ENCODE assay signal across 8 cellular contexts in genomic region chr1:32538887-32539583, GRCh38. TPM values are rescaled to one million over a fixed set of nuclear protein-coding genes. Genes with fewer than 3 reads are reported as not detected.
DNase-seq lines count a peak whose midpoint lies in the region; ATAC-seq and TF ChIP-seq lines count a peak whose summit lies in the region.

Gene ZBTB8A, plus strand, starts transcription at chr1:32539427. Its CDS starts 53,505 bp downstream, at chr1:32592932.

- peak within 1 kb of the TSS; percentile 68 for H3K4me2 ChIP-seq in parathyroid adenoma (ENCODE audit: low read length)

- ATAC-seq in heart right ventricle: peak in 6 of 8 donors; percentile 10 to 71 (median 62)
- ATAC-seq in GM18867 (IDR thresholded peaks at IDR 0.05; ENCODE audit: unreplicated experiment): no peak

- H3K4me3 ChIP-seq in HFF-Myc (replicated peaks; ENCODE audit: low read depth, low read length): peak within 1 kb of the TSS; percentile 62
- peak within 1 kb of the TSS; percentile 87 for H3K4me3 ChIP-seq in NT2/D1 (ENCODE audit: insufficient read length, low read depth)
- H3K4me3 ChIP-seq in heart right ventricle: peak within 1 kb of the TSS; percentile 24 to 74 (median 64)
- H3K4me3 ChIP-seq in parathyroid adenoma (ENCODE audit: low read depth, low read length): peak within 1 kb of the TSS; percentile 52

- H3K9me3 ChIP-seq in NT2/D1 (ENCODE audit: insufficient read depth, low read length): no peaks in the 10 kb centered on the region
- H3K9me3 ChIP-seq in heart right ventricle: no peaks in the 10 kb centered on the region
- H3K9me3 ChIP-seq in parathyroid adenoma (ENCODE audit: control insufficient read depth, low read length): no peaks in the 10 kb centered on the region

- intact Hi-C loops in heart right ventricle (cut with DNase I): loop anchor here in 2 of 10 donors (2.0 kb wide), 1 partner anchor 38 kb away; no protein-coding TSS in a partner anchor

- H3K9ac ChIP-seq in NT2/D1 (ENCODE audit: insufficient read length, low read depth): peak within 1 kb of the TSS; percentile 92
- H3K9ac ChIP-seq in parathyroid adenoma: peak within 1 kb of the TSS; percentile 67

- H3K36me3 ChIP-seq in NT2/D1 (ENCODE audit: insufficient read depth, insufficient read length, low read length) (peaks cover 9% of the 10 kb centered on the region), heart right ventricle (no peaks in the 10 kb centered on the region), parathyroid adenoma (ENCODE audit: control insufficient read depth, insufficient read depth, low read length) (no peaks in the 10 kb centered on the region)

- H3K27ac ChIP-seq in angular gyrus (ENCODE audit: low read depth, low read length) (peak within 1 kb of the TSS; percentile 35), heart right ventricle (peak within 1 kb of the TSS; percentile 44 to 84 (median 74)), parathyroid adenoma (peak within 1 kb of the TSS; percentile 80)

- no peaks in the 10 kb centered on the region for H3K27me3 ChIP-seq in NT2/D1 (ENCODE audit: insufficient read depth, insufficient read length)
- H3K27me3 ChIP-seq in heart right ventricle: peaks cover 0 to 32% (median 0%) of the 10 kb centered on the region in 7 donors
- no peaks in the 10 kb centered on the region for H3K27me3 ChIP-seq in parathyroid adenoma (ENCODE audit: control insufficient read depth, insufficient read depth, low read length)

- TF ChIP-seq CTCF in HFF-Myc (IDR thresholded peaks at IDR 0.05; ENCODE audit: low read depth, low read length, missing control alignments): no peak
- no peak for TF ChIP-seq CTCF in heart right ventricle (IDR thresholded peaks at IDR 0.05)
- no peak for TF ChIP-seq CTCF in parathyroid adenoma (IDR thresholded peaks at IDR 0.05)

- DNase-seq in C1 segment of cervical spinal cord (lab: John Stamatoyannopoulos, UW) (peak in 11 of 14 donors; percentile 1 to 54 (median 20)), HFF-Myc (ENCODE audit: extremely low read depth, low read depth) (peak; percentile 29), NT2/D1 (ENCODE audit: low read depth, low spot score) (peak; percentile 40), heart right ventricle (peak; percentile 19 to 29), hippocampal formation (lab: John Stamatoyannopoulos, UW) (no peak)

- H3K79me2 ChIP-seq in parathyroid adenoma: no peaks in the 10 kb centered on the region

- peak within 1 kb of the TSS; percentile 75 for H2AFZ ChIP-seq in parathyroid adenoma

- 0% methylated on average over 19 to 33 of the region's 33 CpGs for WGBS in heart right ventricle, 2 donors

- H3K4me1 ChIP-seq in NT2/D1 (ENCODE audit: insufficient read depth, insufficient read length): peaks cover 4% of the 10 kb centered on the region
- H3K4me1 ChIP-seq in heart right ventricle: peaks cover 0 to 18% (median 11%) of the 10 kb centered on the region in 9 donors
- H3K4me1 ChIP-seq in parathyroid adenoma: peaks cover 2% of the 10 kb centered on the region

RNA-seq across cellular contexts. Expression of gene ZBTB8A, which starts in this region (rescaled TPM):
- 1 to 10 TPM; 2.7 to 3.8 (median 3.1) TPM for total RNA-seq in heart right ventricle
- polyA plus RNA-seq in heart right ventricle: 1 to 10 TPM; 1.7 to 1.8 TPM

Comparison
In these comparisons a context has a peak if more than half of its experiments do, and no peak if none do; other contexts are left out.
1. DNase-seq: peak in C1 segment of cervical spinal cord (11 of 14), HFF-Myc (single experiment), NT2/D1 (single experiment) and heart right ventricle (2 of 2); none in hippocampal formation (0 of 2).
2. Peak in every context shown above with its lines, with median percentiles within 50 percentile points of each other: H3K4me3 ChIP-seq and H3K27ac ChIP-seq.